ENCODE assay signal across 9 cellular contexts in genomic region chr2:131394147-131394931, GRCh38. TPM values are rescaled to one million over a fixed set of nuclear protein-coding genes. Genes with fewer than 3 reads are reported as not detected.
DNase-seq lines count a peak whose midpoint lies in the region; ATAC-seq and TF ChIP-seq lines count a peak whose summit lies in the region.
"Had no signal": no experiment of that assay in that cellular context is flagged by ENCODE, and none has a peak within 500 bp of the region (broad histone marks: within the 10 kb centered on the region; RNA-seq: fewer than 3 reads in every experiment).

No MANE protein-coding gene starts in this region.

- H3K27me3 Mint-ChIP-seq in chondrocyte (ENCODE audit: low read depth) = peaks cover 24% of the 10 kb centered on the region

- H3K4me3 Mint-ChIP-seq in chondrocyte (ENCODE audit: unreplicated experiment) = peak overlapping the region; percentile 49

- no peak overlapping the region for H3K4me3 ChIP-seq in right atrium auricular region
- peak overlapping the region in 2 of 4 donors; percentile 25 for H3K4me3 ChIP-seq in upper lobe of left lung
- H3K4me3 ChIP-seq in effector memory CD4-positive, alpha-beta T cell (ENCODE audit: insufficient read depth, low read depth, low read length, poor library complexity, severe bottlenecking) = no peak overlapping the region

- no peaks in the 10 kb centered on the region for H3K9me3 Mint-ChIP-seq in chondrocyte (ENCODE audit: low read depth)

- peaks cover 6% of the 10 kb centered on the region for H3K4me1 Mint-ChIP-seq in chondrocyte (ENCODE audit: low read depth)

- TF ChIP-seq POLR2A in upper lobe of left lung (IDR thresholded peaks at IDR 0.05) = no peak

- H3K9me3 ChIP-seq in right atrium auricular region (no peaks in the 10 kb centered on the region), upper lobe of left lung (no peaks in the 10 kb centered on the region)
- H3K9me3 ChIP-seq in effector memory CD4-positive, alpha-beta T cell (ENCODE audit: control insufficient read depth, low read length) = no peaks in the 10 kb centered on the region

- H3K36me3 ChIP-seq in right atrium auricular region (no peaks in the 10 kb centered on the region), upper lobe of left lung (no peaks in the 10 kb centered on the region)
- no peaks in the 10 kb centered on the region for H3K36me3 ChIP-seq in effector memory CD4-positive, alpha-beta T cell (ENCODE audit: control insufficient read depth, insufficient read depth, low read length)

- intact Hi-C loops in Right ventricle myocardium superior (cut with DNase I) = no loop called here

- H3K27me3 ChIP-seq in right atrium auricular region = no peaks in the 10 kb centered on the region
- peaks cover 0 to 4% (median 0%) of the 10 kb centered on the region in 4 donors for H3K27me3 ChIP-seq in upper lobe of left lung
- H3K27me3 ChIP-seq in effector memory CD4-positive, alpha-beta T cell (replicated peaks; ENCODE audit: control insufficient read depth, insufficient read depth, low read length, poor library complexity, severe bottlenecking) = no peaks in the 10 kb centered on the region

- H3K4me1 ChIP-seq in right atrium auricular region = no peaks in the 10 kb centered on the region
- H3K4me1 ChIP-seq in upper lobe of left lung = peaks cover 0 to 6% (median 0%) of the 10 kb centered on the region in 4 donors
- no peaks in the 10 kb centered on the region for H3K4me1 ChIP-seq in effector memory CD4-positive, alpha-beta T cell (ENCODE audit: control insufficient read depth, insufficient read depth, low read length, poor library complexity, severe bottlenecking)

- 28 to 34% methylated on average over 41 to 42 of the region's 45 CpGs for WGBS in upper lobe of left lung, 2 donors

- ATAC-seq in Right ventricle myocardium superior (ENCODE audit: poor library complexity) = peak; percentile 82
- ATAC-seq in upper lobe of left lung (ENCODE audit: low FRiP score in 2 of 2) = peak; percentile 44 to 46

- DNase-seq in Right ventricle myocardium superior (no peak), right atrium auricular region (ENCODE audit: low spot score) (no peak), chondrocyte (ENCODE audit: low spot score) (no peak), left kidney (ENCODE audit: low read depth, low spot score) (peak; percentile 79), upper lobe of left lung (peak in 1 of 2 donors; percentile 80), GM19240 (ENCODE audit: insufficient read length, low spot score) (no peak), SW480 (ENCODE audit: low spot score) (no peak)
- DNase-seq in effector memory CD4-positive, alpha-beta T cell = no peak

- H3K27ac ChIP-seq in right atrium auricular region (no peak overlapping the region), upper lobe of left lung (no peak overlapping the region)
- H3K27ac ChIP-seq in effector memory CD4-positive, alpha-beta T cell (ENCODE audit: insufficient read depth, low read length, poor library complexity, severe bottlenecking) = no peak overlapping the region
- H3K27ac ChIP-seq: KMS-11 had no signal

- no peak for TF ChIP-seq CTCF in right atrium auricular region (IDR thresholded peaks at IDR 0.05)
- TF ChIP-seq CTCF in chondrocyte (IDR thresholded peaks at IDR 0.05) = no peak
- TF ChIP-seq CTCF in upper lobe of left lung (IDR thresholded peaks at IDR 0.05) = no peak

- H3K27ac Mint-ChIP-seq in chondrocyte (ENCODE audit: unreplicated experiment) = no peak overlapping the region

- no peak for TF ChIP-seq EP300 in upper lobe of left lung (IDR thresholded peaks at IDR 0.05)

- H3K36me3 Mint-ChIP-seq in chondrocyte (ENCODE audit: low read depth) = no peaks in the 10 kb centered on the region

RNA-seq across cellular contexts. Expression of gene RAB6D, which starts 30.4 kb away (rescaled TPM):
- not detected for total RNA-seq in Right ventricle myocardium superior
- total RNA-seq in right atrium auricular region = not detected
- total RNA-seq in chondrocyte = 0.07 TPM in 1 of 3 replicates, not detected in the others
- under 1 TPM in 1 of 6 donors, not detected in 5; 0.17 TPM for total RNA-seq in upper lobe of left lung
